ENCODE assay signal across 8 cellular contexts in genomic region chr13:99442273-99442895, GRCh38. TPM values are rescaled to one million over a fixed set of nuclear protein-coding genes. Genes with fewer than 3 reads are reported as not detected.
DNase-seq lines count a peak whose midpoint lies in the region; ATAC-seq, FAIRE-seq and TF ChIP-seq lines count a peak whose summit lies in the region.

No MANE protein-coding gene starts in this region.

- no peak overlapping the region for H3K9ac ChIP-seq in kidney (ENCODE audit: low read length in 2 of 2)

- peaks cover 19% of the 10 kb centered on the region for H3K27me3 Mint-ChIP-seq in MCF 10A (ENCODE audit: insufficient read depth, unreplicated experiment)

- no peak overlapping the region for H3K4me3 ChIP-seq in kidney (ENCODE audit: low read length in 2 of 2)

- POLR2A ChIA-PET in MCF 10A (lab: Yijun Ruan, JAX): no interaction called here

- H3K36me3 ChIP-seq in kidney (ENCODE audit: control insufficient read depth in 1 of 2, insufficient read depth in 2 of 2, low read length in 2 of 2): no peaks in the 10 kb centered on the region

- H3K4me3 Mint-ChIP-seq in MCF 10A (ENCODE audit: unreplicated experiment): no peak overlapping the region

- H3K4me1 ChIP-seq in kidney (ENCODE audit: control insufficient read depth in 1 of 2, insufficient read depth in 1 of 2, low read depth in 1 of 2, low read length in 2 of 2): no peaks in the 10 kb centered on the region

- intact Hi-C loops in MCF 10A (cut with micrococcal nuclease): loop anchor here (1.0 to 10.0 kb wide), 5 partner anchors 64 to 792 kb away; no protein-coding TSS in a partner anchor
- intact Hi-C loops in kidney (cut with DNase I): loop anchor here (10.0 kb wide), 1 partner anchor 72 kb away; no protein-coding TSS in a partner anchor

- H3K9me3 ChIP-seq in kidney (ENCODE audit: control insufficient read depth in 1 of 2, low read length in 2 of 2): no peaks in the 10 kb centered on the region

- in situ Hi-C loops in KBM-7 (cut with MboI; ENCODE audit: low pct_unique_long_range_greater_than_20kb, low sequenced_read_pairs): no loop called here

- H3K9me3 Mint-ChIP-seq in MCF 10A (ENCODE audit: unreplicated experiment): no peaks in the 10 kb centered on the region

- TF ChIP-seq CTCF in MCF 10A (IDR thresholded peaks at IDR 0.05; ENCODE audit: unreplicated experiment): peak; percentile 92
- peak; percentile 93 for TF ChIP-seq CTCF in kidney (IDR thresholded peaks at IDR 0.05; ENCODE audit: borderline replicate concordance, extremely low read depth, insufficient read depth)

- no peak overlapping the region for H3K27ac Mint-ChIP-seq in MCF 10A (ENCODE audit: low read depth, unreplicated experiment)

- FAIRE-seq in kidney (lab: Jason Lieb, UNC): peak; percentile 81

- BruUV-seq in MCF 10A (replicated peaks; lab: Mats Ljungman, UMichigan): no TSS peak

- DNase-seq in NCI-H510A treated with DMSO at 0.1 percent for 48 hours (lab: John Stamatoyannopoulos, UW): peak; percentile 45
- DNase-seq in NCI-H510A (lab: John Stamatoyannopoulos, UW): no peak
- DNase-seq in KBM-7: peak; percentile 74
- DNase-seq in RPMI7951 (ENCODE audit: low read depth): peak; percentile 43
- DNase-seq in MCF 10A (ENCODE audit: unreplicated experiment): peak; percentile 61
- no peak for DNase-seq in kidney
- peak; percentile 56 for DNase-seq in stimulated activated naive CD8-positive, alpha-beta T cell treated with anti-CD3 and anti-CD28 coated beads, Interleukin-15, Interleukin-2, amounts not matched to agents 100 U/mL and 50 U/mL, for 24 hours

- no peaks in the 10 kb centered on the region for H3K36me3 Mint-ChIP-seq in MCF 10A (ENCODE audit: insufficient read depth, unreplicated experiment)

- H3K27ac ChIP-seq in kidney (ENCODE audit: low read depth in 2 of 2, low read length in 2 of 2): no peak overlapping the region

- CTCF ChIA-PET in MCF 10A (lab: Yijun Ruan, JAX): interaction anchor here (0.5 to 4.6 kb wide), 26 partner anchors 10 to 1811 kb away, joined by 3 to 18 read pairs (median 3); no protein-coding TSS in a partner anchor

- ATAC-seq in stimulated activated naive CD8-positive, alpha-beta T cell treated with anti-CD3 and anti-CD28 coated beads, Interleukin-15, Interleukin-2, amounts not matched to agents 100 U/mL and 50 U/mL, for 24 hours: no peak
- no peak for ATAC-seq in HG03521 (IDR thresholded peaks at IDR 0.05; ENCODE audit: unreplicated experiment)

- H3K4me1 Mint-ChIP-seq in MCF 10A (ENCODE audit: insufficient read depth, unreplicated experiment): no peaks in the 10 kb centered on the region

RNA-seq across cellular contexts. Expression of gene TM9SF2, which starts 58.9 kb away (rescaled TPM):
- total RNA-seq in RPMI7951 (2014; rRNA removed; shearing (Covaris generic)): 145 and 166 TPM in 2 replicates
- total RNA-seq in MCF 10A (2022) (71.1 and 77.0 TPM in 2 replicates), kidney (144 TPM)
- 88.3 TPM for polyA plus RNA-seq in kidney (ENCODE audit: insufficient read depth, low read depth, low replicate concordance)

Comparison
In these comparisons a context has a peak if more than half of its experiments do, and no peak if none do; other contexts are left out.
1. DNase-seq: peak in NCI-H510A treated with DMSO at 0.1 percent for 48 hours (single experiment), KBM-7 (single experiment), RPMI7951 (single experiment), MCF 10A (single experiment) and stimulated activated naive CD8-positive, alpha-beta T cell treated with anti-CD3 and anti-CD28 coated beads, Interleukin-15, Interleukin-2, amounts not matched to agents 100 U/mL and 50 U/mL, for 24 hours (single experiment); none in NCI-H510A (single experiment) and kidney (single experiment).